Comparison of ENCODE assay signal across 13 cellular contexts in the genomic region with DNA sequence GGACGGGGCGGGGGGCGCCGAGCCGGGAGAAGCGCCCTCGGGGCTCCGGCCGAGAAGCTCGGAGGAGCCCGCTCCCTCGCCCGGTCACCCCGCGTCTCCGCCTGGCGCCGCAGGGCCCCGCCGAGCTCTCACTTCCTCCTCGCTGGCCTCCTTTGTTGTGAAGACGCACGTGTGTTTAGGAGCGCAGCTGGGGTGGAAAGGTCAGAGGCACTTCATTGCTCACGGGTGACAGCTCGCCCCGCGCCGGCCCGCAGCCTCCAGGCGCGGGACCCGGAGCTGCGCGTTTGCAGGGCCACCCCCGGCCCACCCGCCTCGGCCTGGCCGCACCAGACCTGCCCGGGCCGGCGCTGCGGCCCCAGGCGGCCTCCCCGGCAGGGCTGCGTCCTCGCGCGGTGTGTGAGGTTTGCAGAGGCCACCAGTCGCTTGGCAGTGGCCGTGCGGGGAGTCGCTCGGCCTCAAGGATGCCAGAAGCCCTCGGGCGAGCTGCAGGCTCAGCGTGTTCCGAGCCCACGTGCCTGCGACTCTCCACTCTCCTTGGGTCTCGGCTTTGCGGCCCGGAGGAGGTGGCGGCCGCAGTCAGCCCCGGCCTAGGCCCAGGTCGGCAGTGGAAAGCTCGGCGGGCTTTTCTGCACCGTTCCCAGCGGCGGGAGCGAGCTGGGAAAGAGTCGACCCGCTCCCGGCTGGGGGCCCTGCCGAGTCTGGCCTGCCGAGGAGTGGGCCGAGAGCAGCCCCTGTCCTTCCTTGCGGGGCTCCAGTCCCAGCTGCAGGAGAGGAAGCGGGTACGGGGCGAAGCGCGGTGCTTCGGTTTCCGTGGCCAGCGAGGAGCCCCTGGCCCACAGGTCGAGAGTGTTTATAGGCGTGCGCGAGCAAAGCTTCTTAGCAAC. TPM values are rescaled to one million over a fixed set of nuclear protein-coding genes. Genes with fewer than 3 reads are reported as not detected.
DNase-seq lines count a peak whose midpoint lies in the region; ATAC-seq and TF ChIP-seq lines count a peak whose summit lies in the region.
"Had no signal": no experiment of that assay in that cellular context is flagged by ENCODE, and none has a peak within 500 bp of the region (broad histone marks: within the 10 kb centered on the region; RNA-seq: fewer than 3 reads in every experiment).

No MANE protein-coding gene starts in this region.

- peak overlapping the region; percentile 90 for H3K56ac ChIP-seq in mesendoderm (ENCODE audit: low read length)

- H3K36me3 Mint-ChIP-seq in MCF 10A (ENCODE audit: insufficient read depth, unreplicated experiment), result peaks cover 7% of the 10 kb centered on the region
- peaks cover 12% of the 10 kb centered on the region for H3K36me3 Mint-ChIP-seq in effector memory CD8-positive, alpha-beta T cell (ENCODE audit: insufficient read depth)
- no peaks in the 10 kb centered on the region for H3K36me3 Mint-ChIP-seq in activated naive CD4-positive, alpha-beta T cell treated with anti-CD3 and anti-CD28 coated beads for 36 hours (ENCODE audit: low read depth)

- TF ChIP-seq POLR2A in breast epithelium (IDR thresholded peaks at IDR 0.05) (no peak), transverse colon (IDR thresholded peaks at IDR 0.05) (no peak)

- H2BK120ac ChIP-seq in mesendoderm (ENCODE audit: low read depth, low read length), result peak overlapping the region; percentile 48

- peak overlapping the region; percentile 75 for H3K18ac ChIP-seq in mesendoderm (ENCODE audit: low read length)

- H3K27ac Mint-ChIP-seq in MCF 10A (ENCODE audit: low read depth, unreplicated experiment), result no peak overlapping the region
- H3K27ac Mint-ChIP-seq in effector memory CD8-positive, alpha-beta T cell, result no peak overlapping the region
- no peak overlapping the region for H3K27ac Mint-ChIP-seq in activated naive CD4-positive, alpha-beta T cell treated with anti-CD3 and anti-CD28 coated beads for 36 hours
- H3K27ac Mint-ChIP-seq: activated T-cell treated with anti-CD3 and anti-CD28 coated beads, Interleukin-2, amount 50 U/mL, for 72 hours; T-helper 2 cell treated with Interferon-gamma antibody and Interleukin-4, amounts not matched to agents 5 μg/mL and 100 μg/mL, for 36 hours had no signal

- intact Hi-C loops in breast epithelium (cut with DNase I; ENCODE audit: low total_unique reads), result loop anchor here (10.0 kb wide), 2 partner anchors 150 to 630 kb away; partner anchors contain the start of gene GMDS
- intact Hi-C loops in MCF 10A (cut with micrococcal nuclease), result loop anchor here (5.0 kb wide), 1 partner anchor 177 kb away; no protein-coding TSS in a partner anchor
- intact Hi-C loops in transverse colon (cut with DNase I; ENCODE audit: low total_unique reads), result no loop called here
- intact Hi-C loops in activated naive CD4-positive, alpha-beta T cell treated with anti-CD3 and anti-CD28 coated beads for 36 hours (cut with micrococcal nuclease), result loop anchor here (5.0 kb wide), 3 partner anchors 157 to 1447 kb away; no protein-coding TSS in a partner anchor

- TF ChIP-seq CTCF in breast epithelium (IDR thresholded peaks at IDR 0.05) (no peak), MCF 10A (IDR thresholded peaks at IDR 0.05; ENCODE audit: unreplicated experiment) (no peak), transverse colon (IDR thresholded peaks at IDR 0.05) (no peak)

- in situ Hi-C loops in transverse colon (cut with MboI; ENCODE audit: low pct_ligation_motif_present in 1 of 4, low pct_unique_long_range_greater_than_20kb in 1 of 4, low sequenced_read_pairs in 3 of 4), result no loop called here

- H4K5ac ChIP-seq in mesendoderm (ENCODE audit: low read length), result no peak overlapping the region

- POLR2A ChIA-PET in MCF 10A (lab: Yijun Ruan, JAX), result interaction anchor here (1.5 kb wide), 1 partner anchor 71 kb away, joined by 5 read pairs; no protein-coding TSS in a partner anchor

- H3K9me3 Mint-ChIP-seq in MCF 10A (ENCODE audit: unreplicated experiment), result no peaks in the 10 kb centered on the region
- H3K9me3 Mint-ChIP-seq in effector memory CD8-positive, alpha-beta T cell, result no peaks in the 10 kb centered on the region
- no peaks in the 10 kb centered on the region for H3K9me3 Mint-ChIP-seq in activated naive CD4-positive, alpha-beta T cell treated with anti-CD3 and anti-CD28 coated beads for 36 hours
- H3K9me3 Mint-ChIP-seq: activated T-cell treated with anti-CD3 and anti-CD28 coated beads, Interleukin-2, amount 50 U/mL, for 72 hours; T-helper 2 cell treated with Interferon-gamma antibody and Interleukin-4, amounts not matched to agents 5 μg/mL and 100 μg/mL, for 36 hours had no signal

- H3K4me3 Mint-ChIP-seq in MCF 10A (ENCODE audit: unreplicated experiment), result no peak overlapping the region
- peak overlapping the region in 1 of 2 donors; percentile 19 for H3K4me3 Mint-ChIP-seq in effector memory CD8-positive, alpha-beta T cell
- H3K4me3 Mint-ChIP-seq in activated naive CD4-positive, alpha-beta T cell treated with anti-CD3 and anti-CD28 coated beads for 36 hours, result no peak overlapping the region
- H3K4me3 Mint-ChIP-seq: T-helper 2 cell treated with Interferon-gamma antibody and Interleukin-4, amounts not matched to agents 5 μg/mL and 100 μg/mL, for 36 hours had no signal

- H3K27ac ChIP-seq in breast epithelium, result peak overlapping the region; percentile 54 to 56
- H3K27ac ChIP-seq in mesendoderm (ENCODE audit: low read depth, low read length), result no peak overlapping the region
- no peak overlapping the region for H3K27ac ChIP-seq in transverse colon

- H3K23ac ChIP-seq in mesendoderm (ENCODE audit: low read length), result peak overlapping the region; percentile 48

- no CpG with 5 or more reads among the region's 92 CpGs for WGBS in mesendoderm (ENCODE audit: extremely low coverage, insufficient coverage, low lambda C conversion rate)
- 44% methylated on average over 78 of the region's 92 CpGs; no CpG with 5 or more reads in 1 of the 2 donors for WGBS in transverse colon (ENCODE audit: low coverage in 1 of 2), 2 donors

- H3K4me1 ChIP-seq in breast epithelium, result no peaks in the 10 kb centered on the region
- peaks cover 2% of the 10 kb centered on the region for H3K4me1 ChIP-seq in mesendoderm (ENCODE audit: control insufficient read depth, low read depth, low read length)
- H3K4me1 ChIP-seq in transverse colon, result peaks cover 2 to 39% (median 31%) of the 10 kb centered on the region in 4 donors

- DNase-seq in breast epithelium (ENCODE audit: low spot score in 2 of 2) (no peak), MCF 10A (ENCODE audit: unreplicated experiment) (no peak), mesendoderm (peak; percentile 75), transverse colon (no peak), medulla oblongata (ENCODE audit: extremely low spot score) (no peak), T-helper 1 cell (no peak)
- no peak for DNase-seq in effector memory CD8-positive, alpha-beta T cell
- DNase-seq in activated naive CD4-positive, alpha-beta T cell treated with anti-CD3 and anti-CD28 coated beads for 36 hours, result no peak
- DNase-seq: effector memory CD4-positive, alpha-beta T cell; NCI-H2227 treated with DMSO at 0.1 percent for 48 hours; stimulated activated CD4-positive, alpha-beta T cell treated with anti-CD3 and anti-CD28 coated beads, Interleukin-4, amount 100 ng/mL, for 1 hour had no signal

- H3K4ac ChIP-seq in mesendoderm (ENCODE audit: low read depth, low read length), result no peak overlapping the region

- no peaks in the 10 kb centered on the region for H3K79me2 ChIP-seq in mesendoderm (ENCODE audit: control insufficient read depth, insufficient read depth, low read length)

- H3K9me3 ChIP-seq in breast epithelium (no peaks in the 10 kb centered on the region), transverse colon (no peaks in the 10 kb centered on the region)

- no peaks in the 10 kb centered on the region for H3K4me1 Mint-ChIP-seq in MCF 10A (ENCODE audit: insufficient read depth, unreplicated experiment)
- H3K4me1 Mint-ChIP-seq in effector memory CD8-positive, alpha-beta T cell (ENCODE audit: low read depth in 2 of 2), result peaks cover 9 to 11% of the 10 kb centered on the region in 2 donors
- peaks cover 15% of the 10 kb centered on the region for H3K4me1 Mint-ChIP-seq in activated naive CD4-positive, alpha-beta T cell treated with anti-CD3 and anti-CD28 coated beads for 36 hours (ENCODE audit: low read depth)

- H3K27me3 Mint-ChIP-seq in MCF 10A (ENCODE audit: insufficient read depth, unreplicated experiment), result no peaks in the 10 kb centered on the region
- peaks cover 51 to 68% of the 10 kb centered on the region in 2 donors for H3K27me3 Mint-ChIP-seq in effector memory CD8-positive, alpha-beta T cell
- peaks cover 57% of the 10 kb centered on the region for H3K27me3 Mint-ChIP-seq in activated naive CD4-positive, alpha-beta T cell treated with anti-CD3 and anti-CD28 coated beads for 36 hours (ENCODE audit: low read depth)

- H3K4me3 ChIP-seq in breast epithelium (peak overlapping the region; percentile 68 to 91 (median 72)), mesendoderm (ENCODE audit: low read length) (peak overlapping the region; percentile 49), transverse colon (peak overlapping the region in 3 of 4 donors; percentile 0 to 22 (median 9))

- no peak for TF ChIP-seq EP300 in transverse colon (IDR thresholded peaks at IDR 0.05; ENCODE audit: low read depth)

- no peak overlapping the region for H4K8ac ChIP-seq in mesendoderm (ENCODE audit: low read depth, low read length)

- BruUV-seq in MCF 10A (replicated peaks; lab: Mats Ljungman, UMichigan), result no TSS peak

- H2BK5ac ChIP-seq in mesendoderm (ENCODE audit: low read length), result no peak overlapping the region

- H3K27me3 ChIP-seq in breast epithelium (no peaks in the 10 kb centered on the region), mesendoderm (ENCODE audit: insufficient read depth, low read length, poor library complexity) (peaks cover 59% of the 10 kb centered on the region), transverse colon (peaks cover 97% of the 10 kb centered on the region)

- H3K36me3 ChIP-seq in breast epithelium, result no peaks in the 10 kb centered on the region
- no peaks in the 10 kb centered on the region for H3K36me3 ChIP-seq in mesendoderm (ENCODE audit: control insufficient read depth, insufficient read depth, low read length)
- H3K36me3 ChIP-seq in transverse colon, result no peaks in the 10 kb centered on the region

- peak overlapping the region; percentile 10 for H2BK15ac ChIP-seq in mesendoderm (replicated peaks; ENCODE audit: low read depth)

- peak; percentile 30 for ATAC-seq in effector memory CD8-positive, alpha-beta T cell (replicated peaks)
- ATAC-seq: activated T-cell treated with anti-CD3 and anti-CD28 coated beads, Interleukin-2, amount 50 U/mL, for 72 hours had no signal

- no peaks in the 10 kb centered on the region for H3K79me1 ChIP-seq in mesendoderm (ENCODE audit: low read length)

- H2AK5ac ChIP-seq in mesendoderm (ENCODE audit: low read length), result no peak overlapping the region

- CTCF ChIA-PET in MCF 10A (lab: Yijun Ruan, JAX), result interaction anchor here (0.9 to 1.5 kb wide), 4 partner anchors 18 to 489 kb away, joined by 4 to 8 read pairs (median 4); no protein-coding TSS in a partner anchor
- CTCF ChIA-PET in activated naive CD4-positive, alpha-beta T cell treated with anti-CD3 and anti-CD28 coated beads for 36 hours (lab: Charles Lee), result interaction anchor here (1.1 to 1.2 kb wide), 2 partner anchors 12 to 1039 kb away, joined by 3 to 5 read pairs; no protein-coding TSS in a partner anchor

- H3K9ac ChIP-seq in mesendoderm (ENCODE audit: low read length), result peak overlapping the region; percentile 78

- peak overlapping the region; percentile 83 for H3K4me2 ChIP-seq in mesendoderm (ENCODE audit: low read length)

RNA-seq across cellular contexts. Expression of gene FOXC1, which starts 5.3 kb away (rescaled TPM):
- 10 to 100 TPM in 1 of 3 donors, 1 to 10 TPM in 2; 3.7 to 13.2 (median 7.5) TPM for total RNA-seq in breast epithelium
- total RNA-seq in MCF 10A (2022), result 16.7 and 16.8 TPM in 2 replicates
- 1.1 TPM for polyA plus RNA-seq in mesendoderm (2013, experiment 1 of 2)
- polyA plus RNA-seq in mesendoderm (2013, experiment 2 of 2), result 1.1 TPM
- under 1 TPM; 0.75 to 0.96 (median 0.79) TPM for total RNA-seq in transverse colon
- not detected for total RNA-seq in activated naive CD4-positive, alpha-beta T cell treated with anti-CD3 and anti-CD28 coated beads for 36 hours

Comparison
In these comparisons a context has a peak if more than half of its experiments do, and no peak if none do; other contexts are left out.
1. H3K27ac ChIP-seq: peak in breast epithelium (2 of 2); none in mesendoderm (single experiment) and transverse colon (0 of 4).
2. H3K4me3 ChIP-seq: peak in every context shown above with its lines; median percentile 72 in breast epithelium; 49 in mesendoderm; 9 in transverse colon.